Comparison of ENCODE assay signal across 8 cellular contexts in the genomic region with DNA sequence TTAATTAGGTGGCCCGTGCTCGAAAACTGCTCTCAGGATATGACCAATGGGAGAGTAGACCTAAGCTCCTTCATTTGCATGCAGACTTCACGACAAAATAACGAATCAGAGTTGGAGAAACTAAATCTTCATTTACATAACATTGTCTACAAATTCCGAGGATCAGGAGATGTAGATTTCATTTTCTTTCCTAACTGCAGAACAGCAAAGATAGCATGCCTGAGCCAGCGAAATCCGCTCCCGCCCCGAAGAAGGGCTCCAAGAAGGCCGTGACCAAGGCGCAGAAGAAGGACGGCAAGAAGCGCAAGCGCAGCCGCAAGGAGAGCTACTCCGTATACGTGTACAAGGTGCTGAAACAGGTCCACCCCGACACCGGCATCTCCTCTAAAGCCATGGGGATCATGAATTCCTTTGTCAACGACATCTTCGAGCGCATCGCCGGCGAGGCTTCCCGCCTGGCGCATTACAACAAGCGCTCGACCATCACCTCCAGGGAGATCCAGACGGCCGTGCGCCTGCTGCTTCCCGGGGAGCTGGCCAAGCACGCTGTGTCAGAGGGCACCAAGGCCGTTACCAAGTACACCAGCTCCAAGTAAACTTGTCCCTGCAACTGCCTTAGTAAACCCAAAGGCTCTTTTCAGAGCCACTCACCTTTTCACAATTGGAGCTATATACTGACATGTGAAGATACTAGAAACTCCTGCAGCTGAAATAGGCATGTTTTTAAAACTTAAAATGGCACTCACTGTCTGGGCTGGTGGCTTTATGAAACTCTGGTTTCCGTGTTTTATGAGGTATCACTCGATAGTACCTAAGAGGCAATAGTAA.
A peak's percentile ranks its signal among the peaks of the same experiment; 100 is the strongest.
DNase-seq lines count a peak whose midpoint lies in the region; ATAC-seq and TF ChIP-seq lines count a peak whose summit lies in the region.

No MANE protein-coding gene starts in this region.

- peaks cover 11% of the 10 kb centered on the region for H3K23me2 ChIP-seq in H9 (ENCODE audit: insufficient read length, low read depth, low read length, poor library complexity, severe bottlenecking)

- DNase-seq in CD1c-positive myeloid dendritic cell (ENCODE audit: extremely low spot score) (peak; percentile 85), H9 (peak; percentile 78), SW480 (ENCODE audit: low spot score) (peak; percentile 76), hepatic stellate cell (ENCODE audit: low spot score) (peak; percentile 64), prostate gland (ENCODE audit: low spot score) (peak; percentile 71), NCI-H526 (lab: John Stamatoyannopoulos, UW) (no peak)

- H4K91ac ChIP-seq in H9 (ENCODE audit: insufficient read length, low read depth, low read length): no peak overlapping the region

- no peak overlapping the region for H2AFZ ChIP-seq in H9 (ENCODE audit: low read length)

- no peaks in the 10 kb centered on the region for H3K79me1 ChIP-seq in H9 (ENCODE audit: insufficient read depth, low read depth, low read length, poor library complexity, severe bottlenecking)

- no peak overlapping the region for H2BK15ac ChIP-seq in H9 (ENCODE audit: low read depth, low read length)

- peak overlapping the region; percentile 35 to 38 for H3K4me3 ChIP-seq in prostate gland

- no peak for ATAC-seq in HG02588 (IDR thresholded peaks at IDR 0.05; ENCODE audit: unreplicated experiment)

- peaks cover 2% of the 10 kb centered on the region; the same call in 1 of the 2 replicates for H3K27me3 Mint-ChIP-seq in H9 (ENCODE audit: low read depth)
- peaks cover 2% of the 10 kb centered on the region for H3K27me3 Mint-ChIP-seq in brain

- intact Hi-C loops in prostate gland (cut with DNase I): no loop called here

- no CpG with 5 or more reads among the region's 37 CpGs for WGBS in H9 (ENCODE audit: extremely low coverage, insufficient read length, low lambda C conversion rate)
- WGBS in prostate gland: under 1% methylated on average over 37 of the region's 37 CpGs

- peaks cover 44 to 46% of the 10 kb centered on the region in 2 experiments for H3K4me1 Mint-ChIP-seq in H9
- H3K4me1 Mint-ChIP-seq in brain: peaks cover 63% of the 10 kb centered on the region

- H3K9me3 Mint-ChIP-seq in H9 (peaks cover 0 to 3% of the 10 kb centered on the region in 2 experiments; a peak in 1 of 5 replicates), brain (peaks cover 0 to under 1% (median 0%) of the 10 kb centered on the region in 5 experiments)

- no peak overlapping the region for H3K4ac ChIP-seq in H9 (ENCODE audit: low read depth, low read length)

- peak overlapping the region; percentile 88 for H3K18ac ChIP-seq in H9 (ENCODE audit: insufficient read length, low read depth, low read length)

- H3K79me2 ChIP-seq in H9 (ENCODE audit: insufficient read depth, low read length): no peaks in the 10 kb centered on the region

- no peak overlapping the region for H3K23ac ChIP-seq in H9 (ENCODE audit: insufficient read length, low read depth, low read length)

- H3K27ac Mint-ChIP-seq in H9 (peak overlapping the region; percentile 97 to 100 (median 98)), brain (peak overlapping the region; percentile 91 to 97 (median 93))

- peak overlapping the region; percentile 90 for H3K9ac ChIP-seq in H9 (ENCODE audit: extremely low read depth, insufficient read length, low read length)

- no peaks in the 10 kb centered on the region for H3K27me3 ChIP-seq in H9 (ENCODE audit: insufficient read depth, low read length)
- H3K27me3 ChIP-seq in prostate gland (replicated peaks; ENCODE audit: insufficient read depth): no peaks in the 10 kb centered on the region

- H3K4me3 Mint-ChIP-seq in H9 (peak overlapping the region; percentile 87 to 96), brain (peak overlapping the region; percentile 88 to 94 (median 90))

- no peak overlapping the region for H2AK5ac ChIP-seq in H9 (ENCODE audit: insufficient read length, low read length)

- peak overlapping the region; percentile 93 for H3K27ac ChIP-seq in H9 (ENCODE audit: insufficient read length, low read depth, low read length)
- H3K27ac ChIP-seq in prostate gland: peak overlapping the region; percentile 83 to 85

- H2BK5ac ChIP-seq in H9 (ENCODE audit: insufficient read length, low read length): peak overlapping the region; percentile 4

- H3K56ac ChIP-seq in H9 (ENCODE audit: insufficient read length, low read depth, low read length): no peak overlapping the region

- H4K20me1 ChIP-seq in H9 (ENCODE audit: control insufficient read depth, insufficient read depth, insufficient read length): no peaks in the 10 kb centered on the region

- H3K4me1 ChIP-seq in H9 (ENCODE audit: insufficient read depth, low read length) (peaks cover 6% of the 10 kb centered on the region; the same call in 1 of the 2 replicates), prostate gland (replicated peaks) (no peaks in the 10 kb centered on the region)

- no peak overlapping the region for H3T11ph ChIP-seq in H9 (ENCODE audit: low read length)

- peak overlapping the region; percentile 54 for H3K4me2 ChIP-seq in H9 (ENCODE audit: insufficient read depth, insufficient read length, low read length)

- H3K36me3 ChIP-seq in prostate gland: no peaks in the 10 kb centered on the region

- TF ChIP-seq CTCF in H9 (conservative IDR thresholded peaks at IDR 0.05): no peak
- no peak for TF ChIP-seq CTCF in brain (conservative IDR thresholded peaks at IDR 0.05)
- TF ChIP-seq CTCF in prostate gland (IDR thresholded peaks at IDR 0.05): no peak

- H4K8ac ChIP-seq in H9 (replicated peaks; ENCODE audit: insufficient read length, low read depth, low read length): no peak overlapping the region

- H3K36me3 Mint-ChIP-seq in H9 (ENCODE audit: insufficient read depth in 1 of 3, low read depth in 3 of 3) (no peaks in the 10 kb centered on the region), brain (no peaks in the 10 kb centered on the region)

- no peak overlapping the region for H4K5ac ChIP-seq in H9 (ENCODE audit: insufficient read length, low read depth, low read length)

- TF ChIP-seq POLR2A in prostate gland (IDR thresholded peaks at IDR 0.05): peak; percentile 91

- no peak overlapping the region for H2BK20ac ChIP-seq in H9 (ENCODE audit: low read depth, low read length, poor library complexity, severe bottlenecking)

- H3K9me3 ChIP-seq in H9 (ENCODE audit: control insufficient read depth, low read depth, low read length) (no peaks in the 10 kb centered on the region), prostate gland (no peaks in the 10 kb centered on the region)

- peak overlapping the region; percentile 79; the same call in 1 of the 2 replicates for H3K14ac ChIP-seq in H9 (ENCODE audit: insufficient read depth, low read length)

- H2BK12ac ChIP-seq in H9 (ENCODE audit: insufficient read length, low read depth, low read length): no peak overlapping the region

- no peak overlapping the region for H2BK120ac ChIP-seq in H9 (ENCODE audit: low read depth, low read length, poor library complexity, severe bottlenecking)

Comparison
In these comparisons a context has a peak if more than half of its experiments do, and no peak if none do; other contexts are left out.
1. DNase-seq: peak in CD1c-positive myeloid dendritic cell (single experiment), H9 (single experiment), SW480 (single experiment), hepatic stellate cell (single experiment) and prostate gland (single experiment); none in NCI-H526 (0 of 2).